In the genomic region with DNA sequence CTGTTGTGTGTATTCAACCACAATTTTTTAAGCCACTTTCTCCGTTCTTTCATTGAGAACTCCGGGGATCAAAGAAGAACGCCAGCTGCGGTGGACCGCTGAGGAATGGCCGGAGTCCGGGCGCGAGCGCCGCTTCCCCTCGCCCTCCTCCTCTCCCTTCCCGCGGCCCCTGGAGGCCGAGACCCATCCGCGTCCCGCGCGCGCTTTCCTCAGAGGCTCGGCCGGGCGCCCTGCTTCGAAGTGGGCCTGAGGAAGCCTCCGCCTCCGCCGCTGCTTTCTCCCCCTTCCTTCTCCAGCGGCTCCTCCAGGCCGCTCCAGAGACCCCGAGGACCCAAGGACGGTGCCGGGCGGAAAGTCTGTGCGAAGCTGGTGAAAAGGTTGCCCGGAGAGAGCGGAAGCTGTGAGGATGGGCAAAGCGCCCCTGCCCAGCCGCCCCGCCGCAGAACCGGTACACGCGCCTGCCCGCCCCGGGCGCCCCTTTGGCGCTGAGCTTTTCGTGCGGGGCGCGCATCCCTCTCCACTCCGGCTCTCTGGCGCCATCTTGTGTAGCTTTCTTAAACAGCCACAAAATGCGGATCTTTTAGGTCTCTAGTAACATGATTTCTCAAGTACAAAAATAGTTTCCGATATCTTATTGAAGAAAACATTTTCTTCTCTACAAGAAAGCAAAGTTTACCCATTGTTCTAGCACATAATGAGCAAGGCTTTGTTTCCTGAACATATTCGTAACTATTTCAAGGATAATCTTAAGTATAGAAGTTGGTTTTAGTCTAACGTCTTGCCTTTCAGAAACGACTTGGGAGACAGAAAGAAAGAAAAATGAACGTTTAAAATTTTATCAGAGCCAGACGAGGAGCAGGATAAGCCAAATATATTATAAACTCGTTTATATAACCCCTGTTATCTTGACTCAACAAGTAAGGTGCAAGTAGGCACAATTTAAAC, we compare ENCODE assay signal across 1 cellular context.
A peak's percentile ranks its signal among the peaks of the same experiment; 100 is the strongest.
TF ChIP-seq lines count a peak whose summit lies in the region.

No MANE protein-coding gene starts in this region.

TF ChIP-seq in HepG2, 621 proteins besides CTCF, POLR2A, EP300 and RAD21 (continued from another document and continues in another):
- TF ChIP-seq SP140L (CRISPR knock-in tag; IDR thresholded peaks at IDR 0.05; ENCODE audit: borderline replicate concordance) (0 out of 2 replicates have a peak, but pooled peaks have one; percentile 42), ZFP41 (CRISPR knock-in tag; IDR thresholded peaks at IDR 0.05; ENCODE audit: borderline replicate concordance) (no peak), ZNF143 (CRISPR knock-in tag; IDR thresholded peaks at IDR 0.05) (no peak), HOXA7 (CRISPR knock-in tag; IDR thresholded peaks at IDR 0.05) (no peak), ZNF607 (CRISPR knock-in tag; IDR thresholded peaks at IDR 0.05; ENCODE audit: borderline replicate concordance) (no peak), ARNT (IDR thresholded peaks at IDR 0.05) (no peak), POGK (CRISPR knock-in tag; conservative IDR thresholded peaks at IDR 0.05) (no peak), NRL (CRISPR knock-in tag; IDR thresholded peaks at IDR 0.05; ENCODE audit: borderline replicate concordance) (0 out of 2 replicates have a peak, but pooled peaks have one; percentile 16), AKAP8 (CRISPR knock-in tag; IDR thresholded peaks at IDR 0.05) (no peak), TBL1XR1 (IDR thresholded peaks at IDR 0.05; ENCODE audit: borderline replicate concordance, low read length, partially characterized antibody) (no peak), KAT2B (IDR thresholded peaks at IDR 0.05; ENCODE audit: borderline replicate concordance, low read depth, low read length) (no peak), TEF (CRISPR knock-in tag; IDR thresholded peaks at IDR 0.05) (no peak), ZNF281 (CRISPR knock-in tag; IDR thresholded peaks at IDR 0.05; ENCODE audit: borderline replicate concordance) (no peak), KLF6 (CRISPR knock-in tag; IDR thresholded peaks at IDR 0.05) (no peak), ZNF10 (CRISPR knock-in tag; IDR thresholded peaks at IDR 0.05; ENCODE audit: borderline replicate concordance, low read depth) (no peak), MZF1 (CRISPR knock-in tag; IDR thresholded peaks at IDR 0.05; ENCODE audit: borderline replicate concordance) (no peak), ZNF614 (CRISPR knock-in tag; IDR thresholded peaks at IDR 0.05; ENCODE audit: borderline replicate concordance) (no peak), MED8 (CRISPR knock-in tag; IDR thresholded peaks at IDR 0.05; ENCODE audit: insufficient replicate concordance) (no peak), NFE2L1 (CRISPR knock-in tag; IDR thresholded peaks at IDR 0.05; ENCODE audit: borderline replicate concordance) (no peak), GMEB2 (CRISPR knock-in tag; IDR thresholded peaks at IDR 0.05; ENCODE audit: low read depth) (no peak), JUN (CRISPR knock-in tag; IDR thresholded peaks at IDR 0.05) (no peak), SOX13 (IDR thresholded peaks at IDR 0.05) (no peak), SOX13 (CRISPR knock-in tag; conservative IDR thresholded peaks at IDR 0.05 in 1 of 2, IDR thresholded peaks at IDR 0.05 in 1 of 2) (no peak), ZNF512B (CRISPR knock-in tag; IDR thresholded peaks at IDR 0.05; ENCODE audit: borderline replicate concordance) (0 out of 2 replicates have a peak, but pooled peaks have one; percentile 54), ZKSCAN8 (CRISPR knock-in tag; IDR thresholded peaks at IDR 0.05; ENCODE audit: borderline replicate concordance) (no peak), KDM1A (CRISPR knock-in tag; IDR thresholded peaks at IDR 0.05) (no peak), ATF7 (IDR thresholded peaks at IDR 0.05) (no peak), ATF7 (CRISPR knock-in tag; IDR thresholded peaks at IDR 0.05) (no peak)
- TF ChIP-seq, protein P1, sequence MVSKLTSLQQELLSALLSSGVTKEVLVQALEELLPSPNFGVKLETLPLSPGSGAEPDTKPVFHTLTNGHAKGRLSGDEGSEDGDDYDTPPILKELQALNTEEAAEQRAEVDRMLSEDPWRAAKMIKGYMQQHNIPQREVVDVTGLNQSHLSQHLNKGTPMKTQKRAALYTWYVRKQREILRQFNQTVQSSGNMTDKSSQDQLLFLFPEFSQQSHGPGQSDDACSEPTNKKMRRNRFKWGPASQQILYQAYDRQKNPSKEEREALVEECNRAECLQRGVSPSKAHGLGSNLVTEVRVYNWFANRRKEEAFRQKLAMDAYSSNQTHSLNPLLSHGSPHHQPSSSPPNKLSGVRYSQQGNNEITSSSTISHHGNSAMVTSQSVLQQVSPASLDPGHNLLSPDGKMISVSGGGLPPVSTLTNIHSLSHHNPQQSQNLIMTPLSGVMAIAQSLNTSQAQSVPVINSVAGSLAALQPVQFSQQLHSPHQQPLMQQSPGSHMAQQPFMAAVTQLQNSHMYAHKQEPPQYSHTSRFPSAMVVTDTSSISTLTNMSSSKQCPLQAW (CRISPR knock-in tag; IDR thresholded peaks at IDR 0.05) = peak; percentile 43; the same call in 1 of the 2 replicates
- TF ChIP-seq, protein P2, sequence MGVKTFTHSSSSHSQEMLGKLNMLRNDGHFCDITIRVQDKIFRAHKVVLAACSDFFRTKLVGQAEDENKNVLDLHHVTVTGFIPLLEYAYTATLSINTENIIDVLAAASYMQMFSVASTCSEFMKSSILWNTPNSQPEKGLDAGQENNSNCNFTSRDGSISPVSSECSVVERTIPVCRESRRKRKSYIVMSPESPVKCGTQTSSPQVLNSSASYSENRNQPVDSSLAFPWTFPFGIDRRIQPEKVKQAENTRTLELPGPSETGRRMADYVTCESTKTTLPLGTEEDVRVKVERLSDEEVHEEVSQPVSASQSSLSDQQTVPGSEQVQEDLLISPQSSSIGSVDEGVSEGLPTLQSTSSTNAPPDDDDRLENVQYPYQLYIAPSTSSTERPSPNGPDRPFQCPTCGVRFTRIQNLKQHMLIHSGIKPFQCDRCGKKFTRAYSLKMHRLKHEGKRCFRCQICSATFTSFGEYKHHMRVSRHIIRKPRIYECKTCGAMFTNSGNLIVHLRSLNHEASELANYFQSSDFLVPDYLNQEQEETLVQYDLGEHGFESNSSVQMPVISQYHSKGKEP (CRISPR knock-in tag; IDR thresholded peaks at IDR 0.05) = no peak
- TF ChIP-seq, protein P3, sequence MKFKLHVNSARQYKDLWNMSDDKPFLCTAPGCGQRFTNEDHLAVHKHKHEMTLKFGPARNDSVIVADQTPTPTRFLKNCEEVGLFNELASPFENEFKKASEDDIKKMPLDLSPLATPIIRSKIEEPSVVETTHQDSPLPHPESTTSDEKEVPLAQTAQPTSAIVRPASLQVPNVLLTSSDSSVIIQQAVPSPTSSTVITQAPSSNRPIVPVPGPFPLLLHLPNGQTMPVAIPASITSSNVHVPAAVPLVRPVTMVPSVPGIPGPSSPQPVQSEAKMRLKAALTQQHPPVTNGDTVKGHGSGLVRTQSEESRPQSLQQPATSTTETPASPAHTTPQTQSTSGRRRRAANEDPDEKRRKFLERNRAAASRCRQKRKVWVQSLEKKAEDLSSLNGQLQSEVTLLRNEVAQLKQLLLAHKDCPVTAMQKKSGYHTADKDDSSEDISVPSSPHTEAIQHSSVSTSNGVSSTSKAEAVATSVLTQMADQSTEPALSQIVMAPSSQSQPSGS (CRISPR knock-in tag; IDR thresholded peaks at IDR 0.05) = no peak
- TF ChIP-seq, protein P4, sequence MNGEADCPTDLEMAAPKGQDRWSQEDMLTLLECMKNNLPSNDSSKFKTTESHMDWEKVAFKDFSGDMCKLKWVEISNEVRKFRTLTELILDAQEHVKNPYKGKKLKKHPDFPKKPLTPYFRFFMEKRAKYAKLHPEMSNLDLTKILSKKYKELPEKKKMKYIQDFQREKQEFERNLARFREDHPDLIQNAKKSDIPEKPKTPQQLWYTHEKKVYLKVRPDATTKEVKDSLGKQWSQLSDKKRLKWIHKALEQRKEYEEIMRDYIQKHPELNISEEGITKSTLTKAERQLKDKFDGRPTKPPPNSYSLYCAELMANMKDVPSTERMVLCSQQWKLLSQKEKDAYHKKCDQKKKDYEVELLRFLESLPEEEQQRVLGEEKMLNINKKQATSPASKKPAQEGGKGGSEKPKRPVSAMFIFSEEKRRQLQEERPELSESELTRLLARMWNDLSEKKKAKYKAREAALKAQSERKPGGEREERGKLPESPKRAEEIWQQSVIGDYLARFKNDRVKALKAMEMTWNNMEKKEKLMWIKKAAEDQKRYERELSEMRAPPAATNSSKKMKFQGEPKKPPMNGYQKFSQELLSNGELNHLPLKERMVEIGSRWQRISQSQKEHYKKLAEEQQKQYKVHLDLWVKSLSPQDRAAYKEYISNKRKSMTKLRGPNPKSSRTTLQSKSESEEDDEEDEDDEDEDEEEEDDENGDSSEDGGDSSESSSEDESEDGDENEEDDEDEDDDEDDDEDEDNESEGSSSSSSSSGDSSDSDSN (CRISPR knock-in tag; IDR thresholded peaks at IDR 0.05) = peak; percentile 94
- TF ChIP-seq, protein P5, sequence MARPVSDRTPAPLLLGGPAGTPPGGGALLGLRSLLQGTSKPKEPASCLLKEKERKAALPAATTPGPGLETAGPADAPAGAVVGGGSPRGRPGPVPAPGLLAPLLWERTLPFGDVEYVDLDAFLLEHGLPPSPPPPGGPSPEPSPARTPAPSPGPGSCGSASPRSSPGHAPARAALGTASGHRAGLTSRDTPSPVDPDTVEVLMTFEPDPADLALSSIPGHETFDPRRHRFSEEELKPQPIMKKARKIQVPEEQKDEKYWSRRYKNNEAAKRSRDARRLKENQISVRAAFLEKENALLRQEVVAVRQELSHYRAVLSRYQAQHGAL (CRISPR knock-in tag; IDR thresholded peaks at IDR 0.05; ENCODE audit: not compliant biosample characterization) = no peak
